Comparison of ENCODE assay signal across 21 cellular contexts in genomic region chr13:27024781-27025492, GRCh38.
DNase-seq lines count a peak whose midpoint lies in the region; ATAC-seq, FAIRE-seq and TF ChIP-seq lines count a peak whose summit lies in the region.
"Had no signal": no experiment of that assay in that cellular context is flagged by ENCODE, and none has a peak within 500 bp of the region (broad histone marks: within the 10 kb centered on the region; RNA-seq: fewer than 3 reads in every experiment).

No MANE protein-coding gene starts in this region.

- H3K27me3 ChIP-seq in Panc1 (ENCODE audit: control insufficient read depth, insufficient read depth, low read length), result no peaks in the 10 kb centered on the region
- no peaks in the 10 kb centered on the region for H3K27me3 ChIP-seq in pancreas
- H3K27me3 ChIP-seq in brain microvascular endothelial cell (replicated peaks), result no peaks in the 10 kb centered on the region
- H3K27me3 ChIP-seq: BLaER1 had no signal

- POLR2A ChIA-PET in Panc1 (lab: Charles Lee), result interaction anchor here (0.5 to 0.6 kb wide), 2 partner anchors 27 to 631 kb away, joined by 3 to 10 read pairs; no protein-coding TSS in a partner anchor

- H3K9me3 ChIP-seq in Panc1 (ENCODE audit: control insufficient read depth, insufficient read depth, low read depth, low read length), result no peaks in the 10 kb centered on the region
- no peaks in the 10 kb centered on the region for H3K9me3 ChIP-seq in pancreas
- H3K9me3 ChIP-seq: BLaER1, HAP-1 had no signal

- in situ Hi-C loops in Panc1 (cut with HindIII; ENCODE audit: low pct_unique_long_range_greater_than_20kb, low sequenced_read_pairs), result no loop called here
- in situ Hi-C loops in brain microvascular endothelial cell (cut with HindIII; ENCODE audit: low pct_ligation_motif_present, low sequenced_read_pairs), result no loop called here

- intact Hi-C loops in Panc1 (cut with micrococcal nuclease; ENCODE audit: unreplicated experiment), result no loop called here
- intact Hi-C loops in pancreas (cut with DNase I), result no loop called here

- CTCF ChIA-PET in Panc1 (lab: Charles Lee), result no interaction called here

- H3K36me3 ChIP-seq in Panc1 (ENCODE audit: control insufficient read depth, insufficient read depth, low read length), result no peaks in the 10 kb centered on the region
- H3K36me3 ChIP-seq in pancreas, result no peaks in the 10 kb centered on the region
- H3K36me3 ChIP-seq in brain microvascular endothelial cell (replicated peaks), result no peaks in the 10 kb centered on the region
- H3K36me3 ChIP-seq: BLaER1, HAP-1 had no signal

- WGBS in pancreas, 2 donors, result 73 to 83% methylated on average over 13 of the region's 13 CpGs

- DNase-seq in activated CD8-positive, alpha-beta memory T cell treated with anti-CD3 and anti-CD28 coated beads for 24 hours, result peak; percentile 40
- DNase-seq in activated CD8-positive, alpha-beta memory T cell treated with anti-CD3 and anti-CD28 coated beads, Interleukin-2, amount 50 U/mL, for 4 hours, result no peak
- DNase-seq in Panc1 (ENCODE audit: low read depth, low spot score) (no peak), islet precursor cell (peak; percentile 49), substantia nigra (lab: John Stamatoyannopoulos, UW) (no peak), pancreas (no peak), brain microvascular endothelial cell (no peak)
- DNase-seq: CD8-positive, alpha-beta T cell; DMS79 treated with DMSO at 0.1 percent for 48 hours; KG1; NCI-H1048; NCI-H146; NCI-H2081 treated with DMSO at 0.1 percent for 48 hours; NCI-H226; NCI-H524 treated with DMSO at 0.1 percent for 48 hours; OCI-M1; RPMI8226; SIG-M5 had no signal

- peak overlapping the region; percentile 98 for H3K27ac ChIP-seq in Panc1 (ENCODE audit: low read length)
- peak overlapping the region; percentile 29 for H3K27ac ChIP-seq in substantia nigra (ENCODE audit: low read depth, low read length, poor library complexity, severe bottlenecking)
- no peak overlapping the region for H3K27ac ChIP-seq in pancreas
- no peak overlapping the region for H3K27ac ChIP-seq in brain microvascular endothelial cell
- H3K27ac ChIP-seq: BLaER1 had no signal

- FAIRE-seq in pancreas (lab: Jason Lieb, UNC), result no peak

- peaks cover 47% of the 10 kb centered on the region for H3K4me1 ChIP-seq in Panc1 (ENCODE audit: control insufficient read depth, insufficient read depth, low read length)
- H3K4me1 ChIP-seq in pancreas, result no peaks in the 10 kb centered on the region
- H3K4me1 ChIP-seq: HAP-1 had no signal

- ATAC-seq in Panc1, result no peak
- no peak for ATAC-seq in pancreas
- ATAC-seq in HG02588 (IDR thresholded peaks at IDR 0.05; ENCODE audit: unreplicated experiment), result no peak
- ATAC-seq: CD8-positive, alpha-beta T cell had no signal

- TF ChIP-seq CTCF in Panc1 (IDR thresholded peaks at IDR 0.05) (no peak), pancreas (IDR thresholded peaks at IDR 0.05) (no peak), brain microvascular endothelial cell (IDR thresholded peaks at IDR 0.05; ENCODE audit: low read depth, low read length, missing control alignments) (no peak)

- no TSS peak for BruUV-seq in Panc1 (replicated peaks; lab: Mats Ljungman, UMichigan)

- H3K4me3 ChIP-seq in Panc1 (ENCODE audit: low read depth in 2 of 2, low read length in 2 of 2) (no peak overlapping the region), pancreas (no peak overlapping the region), brain microvascular endothelial cell (ENCODE audit: low read depth, low read length) (no peak overlapping the region)
- H3K4me3 ChIP-seq: BLaER1, HAP-1 had no signal

Comparison
In these comparisons a context has a peak if more than half of its experiments do, and no peak if none do; other contexts are left out.
1. DNase-seq: peak in activated CD8-positive, alpha-beta memory T cell treated with anti-CD3 and anti-CD28 coated beads for 24 hours (single experiment) and islet precursor cell (single experiment); none in activated CD8-positive, alpha-beta memory T cell treated with anti-CD3 and anti-CD28 coated beads, Interleukin-2, amount 50 U/mL, for 4 hours (single experiment), Panc1 (single experiment), substantia nigra (0 of 49), pancreas (0 of 6) and brain microvascular endothelial cell (single experiment).
2. H3K27ac ChIP-seq: peak in Panc1 (single experiment) and substantia nigra (single experiment); none in pancreas (0 of 4) and brain microvascular endothelial cell (single experiment).